In genomic region chr11:61598383-61598782, GRCh38 we compare ENCODE assay signal across 24 cellular contexts. TPM values are rescaled to one million over a fixed set of nuclear protein-coding genes. Genes with fewer than 3 reads are reported as not detected.
DNase-seq lines count a peak whose midpoint lies in the region; ATAC-seq, FAIRE-seq and TF ChIP-seq lines count a peak whose summit lies in the region.
"Had no signal": no experiment of that assay in that cellular context is flagged by ENCODE, and none has a peak within 500 bp of the region (broad histone marks: within the 10 kb centered on the region; RNA-seq: fewer than 3 reads in every experiment).

No MANE protein-coding gene starts in this region.

- no peak overlapping the region for H3K4me2 ChIP-seq in SK-N-SH
- H3K4me2 ChIP-seq in astrocyte (ENCODE audit: low read length) = peak overlapping the region; percentile 75
- no peak overlapping the region for H3K4me2 ChIP-seq in mesenchymal stem cell (ENCODE audit: low read length, poor library complexity, severe bottlenecking)
- no peak overlapping the region for H3K4me2 ChIP-seq in smooth muscle cell

- H4K91ac ChIP-seq in mesenchymal stem cell (ENCODE audit: low read length) = no peak overlapping the region

- H4K8ac ChIP-seq in mesenchymal stem cell (ENCODE audit: low read length) = no peak overlapping the region

- H2AFZ ChIP-seq in SK-N-SH (ENCODE audit: low read depth) = no peak overlapping the region
- H2AFZ ChIP-seq in astrocyte (ENCODE audit: low read depth, low read length) = no peak overlapping the region
- H2AFZ ChIP-seq in mesenchymal stem cell (ENCODE audit: low read depth, low read length) = no peak overlapping the region
- no peak overlapping the region for H2AFZ ChIP-seq in smooth muscle cell (ENCODE audit: low read depth)

- H3K79me1 ChIP-seq in mesenchymal stem cell (replicated peaks; ENCODE audit: low read length, poor library complexity, severe bottlenecking) = no peaks in the 10 kb centered on the region

- no peak overlapping the region for H3K18ac ChIP-seq in mesenchymal stem cell (ENCODE audit: low read depth in 1 of 2, low read length in 2 of 2)

- peaks cover 5% of the 10 kb centered on the region for H3K27me3 Mint-ChIP-seq in astrocyte (ENCODE audit: low read depth, unreplicated experiment)

- H3K4me3 ChIP-seq in SK-N-SH (ENCODE audit: low read depth in 2 of 2, low read length in 1 of 2) (no peak overlapping the region), astrocyte (ENCODE audit: insufficient read depth, low read depth, low read length) (no peak overlapping the region), mesenchymal stem cell (ENCODE audit: insufficient read depth in 1 of 2, low read depth in 1 of 2, low read length in 2 of 2) (no peak overlapping the region), smooth muscle cell (no peak overlapping the region)

- H4K20me1 ChIP-seq in SK-N-SH (ENCODE audit: insufficient read depth) = no peaks in the 10 kb centered on the region
- no peaks in the 10 kb centered on the region for H4K20me1 ChIP-seq in astrocyte (ENCODE audit: insufficient read depth, low read length)
- H4K20me1 ChIP-seq in smooth muscle cell (ENCODE audit: low read depth) = no peaks in the 10 kb centered on the region

- TF ChIP-seq EP300 in SK-N-SH (IDR thresholded peaks at IDR 0.05; ENCODE audit: borderline replicate concordance in 1 of 2, low read depth in 1 of 2, low read length in 1 of 2) = no peak

- no peak for TF ChIP-seq RAD21 in SK-N-SH (IDR thresholded peaks at IDR 0.05; ENCODE audit: low read length)

- H3K4me1 Mint-ChIP-seq in astrocyte (ENCODE audit: low read depth, unreplicated experiment) = peaks cover 44% of the 10 kb centered on the region
- H3K4me1 Mint-ChIP-seq: CD8-positive, alpha-beta memory T cell had no signal

- H3K36me3 Mint-ChIP-seq in astrocyte (ENCODE audit: low read depth, unreplicated experiment) = no peaks in the 10 kb centered on the region
- H3K36me3 Mint-ChIP-seq: CD14-positive monocyte; CD8-positive, alpha-beta memory T cell had no signal

- H3K14ac ChIP-seq in mesenchymal stem cell (ENCODE audit: low read length in 2 of 2) = no peak overlapping the region

- no peak overlapping the region for H2BK5ac ChIP-seq in mesenchymal stem cell (ENCODE audit: low read depth, low read length, poor library complexity, severe bottlenecking)

- H3K4ac ChIP-seq in mesenchymal stem cell (ENCODE audit: low read depth in 1 of 2, low read length in 2 of 2) = no peak overlapping the region

- ATAC-seq in SK-N-SH treated with all-trans-retinoic acid at 6 μM for 48 hours = no peak

- H2AK5ac ChIP-seq in mesenchymal stem cell (ENCODE audit: low read length, severe bottlenecking) = no peak overlapping the region

- no peaks in the 10 kb centered on the region for H3K9me3 ChIP-seq in SK-N-SH
- H3K9me3 ChIP-seq in astrocyte (ENCODE audit: insufficient read depth, low read depth, low read length) = no peaks in the 10 kb centered on the region
- no peaks in the 10 kb centered on the region for H3K9me3 ChIP-seq in mesenchymal stem cell (ENCODE audit: control insufficient read depth, low read length)
- H3K9me3 ChIP-seq in smooth muscle cell (replicated peaks; ENCODE audit: low read depth) = no peaks in the 10 kb centered on the region
- H3K9me3 ChIP-seq: BE2C had no signal

- POLR2A ChIA-PET in SK-N-SH (lab: Yijun Ruan, JAX) = interaction anchor here (1.1 to 1.4 kb wide), 2 partner anchors 22 to 30 kb away, joined by 3 to 4 read pairs; no protein-coding TSS in a partner anchor

- H3K9me3 Mint-ChIP-seq in astrocyte (ENCODE audit: unreplicated experiment) = peaks cover 3% of the 10 kb centered on the region
- H3K9me3 Mint-ChIP-seq: CD8-positive, alpha-beta memory T cell; IgD-negative memory B cell had no signal

- H3K79me2 ChIP-seq in SK-N-SH (ENCODE audit: insufficient read depth) = no peaks in the 10 kb centered on the region
- no peaks in the 10 kb centered on the region for H3K79me2 ChIP-seq in astrocyte (ENCODE audit: insufficient read depth, low read length)
- no peaks in the 10 kb centered on the region for H3K79me2 ChIP-seq in smooth muscle cell (ENCODE audit: low read depth)

- DNase-seq in SK-N-SH (no peak), astrocyte (ENCODE audit: low read depth) (no peak), mesenchymal stem cell (no peak), smooth muscle cell (lab: John Stamatoyannopoulos, UW; ENCODE audit: unreplicated experiment) (no peak), NCI-H1048 (lab: John Stamatoyannopoulos, UW) (no peak), NCI-H82 (lab: John Stamatoyannopoulos, UW) (no peak), ureter (ENCODE audit: low spot score) (no peak)
- DNase-seq: ACHN; BE2C; Calu3; CD8-positive, alpha-beta memory T cell; NCI-H1105 treated with DMSO at 0.1 percent for 48 hours; NCI-H146; NCI-H446 treated with DMSO at 0.1 percent for 48 hours; NCI-H526; RPMI8226; SHP77 had no signal

- no peak overlapping the region for H2BK12ac ChIP-seq in mesenchymal stem cell (ENCODE audit: low read length in 2 of 2)

- H3K9me2 ChIP-seq in SK-N-SH = no peaks in the 10 kb centered on the region

- no peak for TF ChIP-seq CTCF in SK-N-SH (IDR thresholded peaks at IDR 0.05)
- TF ChIP-seq CTCF in astrocyte (IDR thresholded peaks at IDR 0.05; ENCODE audit: insufficient read depth, low read depth, low read length) = no peak
- TF ChIP-seq CTCF in smooth muscle cell (IDR thresholded peaks at IDR 0.05; ENCODE audit: borderline replicate concordance, insufficient read depth, poor library complexity, severe bottlenecking) = no peak

- WGBS in SK-N-SH (ENCODE audit: low lambda C conversion rate) = 47% methylated on average over 3 of the region's 3 CpGs
- 85% methylated on average over 2 of the region's 3 CpGs for WGBS in mesenchymal stem cell
- WGBS in smooth muscle cell (ENCODE audit: low lambda C conversion rate) = 61% methylated on average over 3 of the region's 3 CpGs

- H2BK15ac ChIP-seq in mesenchymal stem cell (ENCODE audit: low read depth, poor library complexity, severe bottlenecking) = peak overlapping the region; percentile 15

- CTCF ChIA-PET in SK-N-SH (lab: Yijun Ruan, JAX) = interaction anchor here (0.8 to 1.9 kb wide), 9 partner anchors 10 to 120 kb away, joined by 3 to 8 read pairs (median 5); partner anchors contain the start of gene LRRC10B

- H3K23ac ChIP-seq in mesenchymal stem cell (ENCODE audit: low read length in 2 of 2) = no peak overlapping the region

- H3F3A ChIP-seq in SK-N-SH (replicated peaks; ENCODE audit: insufficient read depth) = no peaks in the 10 kb centered on the region
- H3F3A ChIP-seq in smooth muscle cell (ENCODE audit: low read depth) = peaks cover 13% of the 10 kb centered on the region

- no peak overlapping the region for H2BK120ac ChIP-seq in mesenchymal stem cell (ENCODE audit: low read depth, low read length)

- no peak overlapping the region for H3K4me3 Mint-ChIP-seq in astrocyte (ENCODE audit: unreplicated experiment)
- H3K4me3 Mint-ChIP-seq: CD14-positive monocyte; CD8-positive, alpha-beta memory T cell; IgD-negative memory B cell had no signal

- H3K9ac ChIP-seq in SK-N-SH (no peak overlapping the region), astrocyte (ENCODE audit: low read length) (no peak overlapping the region), mesenchymal stem cell (ENCODE audit: low read length) (no peak overlapping the region), smooth muscle cell (ENCODE audit: low read depth) (no peak overlapping the region)

- no peak for FAIRE-seq in astrocyte (lab: Jason Lieb, UNC)
- FAIRE-seq: GM12892, H54 had no signal

- H3K27ac Mint-ChIP-seq in astrocyte (ENCODE audit: unreplicated experiment) = no peak overlapping the region
- H3K27ac Mint-ChIP-seq: CD14-positive monocyte; CD8-positive, alpha-beta memory T cell had no signal

- H3K4me1 ChIP-seq in SK-N-SH (ENCODE audit: control insufficient read depth in 1 of 2, insufficient read depth in 2 of 2, low read depth in 1 of 2, low read length in 1 of 2) = peaks cover 9 to 38% of the 10 kb centered on the region in 2 experiments; a peak in 2 of 4 replicates
- peaks cover 37% of the 10 kb centered on the region for H3K4me1 ChIP-seq in astrocyte (ENCODE audit: insufficient read depth, low read length)
- H3K4me1 ChIP-seq in mesenchymal stem cell (ENCODE audit: control insufficient read depth, insufficient read depth, low read depth, low read length) = peaks cover 18% of the 10 kb centered on the region
- peaks cover 17% of the 10 kb centered on the region for H3K4me1 ChIP-seq in smooth muscle cell (ENCODE audit: low read depth)
- H3K4me1 ChIP-seq: BE2C had no signal

- H3K27me3 ChIP-seq in SK-N-SH (ENCODE audit: insufficient read depth) (peaks cover under 1% of the 10 kb centered on the region; the same call in 1 of the 2 replicates), astrocyte (ENCODE audit: insufficient read depth, low read length) (peaks cover 3% of the 10 kb centered on the region), mesenchymal stem cell (ENCODE audit: control insufficient read depth in 1 of 2, insufficient read depth in 1 of 2, low read length in 2 of 2) (peaks cover 19 to 77% of the 10 kb centered on the region in 2 experiments), smooth muscle cell (ENCODE audit: low read depth) (no peaks in the 10 kb centered on the region)
- H3K27me3 ChIP-seq: BE2C had no signal

- H3K27ac ChIP-seq in SK-N-SH (ENCODE audit: low read depth in 2 of 2, low read length in 1 of 2) (no peak overlapping the region), astrocyte (ENCODE audit: low read depth, low read length) (no peak overlapping the region), mesenchymal stem cell (ENCODE audit: low read length, poor library complexity, severe bottlenecking) (no peak overlapping the region), smooth muscle cell (ENCODE audit: low read depth) (peak overlapping the region; percentile 71)
- H3K27ac ChIP-seq: 22Rv1, HL-60 had no signal

- H3K36me3 ChIP-seq in SK-N-SH (replicated peaks in 1 of 2; ENCODE audit: control insufficient read depth in 1 of 2, insufficient read depth in 2 of 2, low read length in 1 of 2) (no peaks in the 10 kb centered on the region), astrocyte (ENCODE audit: insufficient read depth, low read length) (no peaks in the 10 kb centered on the region), mesenchymal stem cell (ENCODE audit: control insufficient read depth in 1 of 2, insufficient read depth in 2 of 2, low read depth in 1 of 2, low read length in 2 of 2) (no peaks in the 10 kb centered on the region), smooth muscle cell (ENCODE audit: low read depth) (no peaks in the 10 kb centered on the region)
- H3K36me3 ChIP-seq: BE2C had no signal

TF ChIP-seq in SK-N-SH, 30 proteins besides CTCF, POLR2A, EP300 and RAD21 (continues in another document):
- no peak for TF ChIP-seq MAX (IDR thresholded peaks at IDR 0.05; ENCODE audit: low read depth)
- no peak for TF ChIP-seq YY1 (IDR thresholded peaks at IDR 0.05; ENCODE audit: low read depth)

RNA-seq across cellular contexts. Expression of gene SYT7, which starts 17.5 kb away (rescaled TPM):
- polyA plus RNA-seq in SK-N-SH (2012; rRNA removed) (1.1 and 1.4 TPM in 2 replicates), smooth muscle cell (0.79 and 4.8 TPM in 2 replicates)
- polyA plus RNA-seq in SK-N-SH (2012; cell fraction: cytosol; rRNA removed) = 1.5 and 3.4 TPM in 2 replicates
- 1.9 and 3.2 TPM in 2 replicates for polyA plus RNA-seq in SK-N-SH (2012; cell fraction: nucleus; rRNA removed)
- total RNA-seq in astrocyte (3.7 and 3.8 TPM in 2 replicates), smooth muscle cell (3.7 and 4.0 TPM in 2 replicates), ureter (6.7 TPM)
- 0.06 TPM for polyA plus RNA-seq in mesenchymal stem cell (2013, experiment 1 of 2)
- under 0.01 TPM for polyA plus RNA-seq in mesenchymal stem cell (2013, experiment 2 of 2)
- total RNA-seq: CD8-positive, alpha-beta memory T cell had no signal
- polyA plus RNA-seq: CD14-positive monocyte; CD8-positive, alpha-beta memory T cell; IgD-negative memory B cell had no signal
